Comparison of ENCODE assay signal across 8 cellular contexts in genomic region chr3:17645074-17645698, GRCh38.
A peak's percentile ranks its signal among the peaks of the same experiment; 100 is the strongest.
DNase-seq lines count a peak whose midpoint lies in the region; ATAC-seq lines count a peak whose summit lies in the region.

No MANE protein-coding gene starts in this region.

- peak; percentile 2 for DNase-seq in DMS79 treated with DMSO at 0.1 percent for 48 hours (lab: John Stamatoyannopoulos, UW)
- DNase-seq in DMS79 (lab: John Stamatoyannopoulos, UW), result no peak
- peak; percentile 60 for DNase-seq in NCI-H1048 (lab: John Stamatoyannopoulos, UW)
- DNase-seq in SW480 (ENCODE audit: low spot score), result peak; percentile 56
- DNase-seq in germinal center (ENCODE audit: low spot score), result peak; percentile 11
- peak; percentile 68 for DNase-seq in putamen (ENCODE audit: low spot score)
- DNase-seq in activated T-cell treated with anti-CD3 and anti-CD28 coated beads, Interleukin-2, amount 50 U/mL, for 1 hour, result no peak

- ATAC-seq in HG02970 (IDR thresholded peaks at IDR 0.05; ENCODE audit: low FRiP score, unreplicated experiment), result no peak

Comparison
In these comparisons a context has a peak if more than half of its experiments do, and no peak if none do; other contexts are left out.
1. DNase-seq: peak in DMS79 treated with DMSO at 0.1 percent for 48 hours (single experiment), NCI-H1048 (single experiment), SW480 (single experiment), germinal center (single experiment) and putamen (single experiment); none in DMS79 (single experiment) and activated T-cell treated with anti-CD3 and anti-CD28 coated beads, Interleukin-2, amount 50 U/mL, for 1 hour (single experiment).